ENCODE assay signal across 9 cellular contexts in genomic region chr18:76499596-76500340, GRCh38. TPM values are rescaled to one million over a fixed set of nuclear protein-coding genes. Genes with fewer than 3 reads are reported as not detected.
DNase-seq lines count a peak whose midpoint lies in the region; ATAC-seq, FAIRE-seq and TF ChIP-seq lines count a peak whose summit lies in the region.
"Had no signal": no experiment of that assay in that cellular context is flagged by ENCODE, and none has a peak within 500 bp of the region (broad histone marks: within the 10 kb centered on the region; RNA-seq: fewer than 3 reads in every experiment).

No MANE protein-coding gene starts in this region.

- in situ Hi-C loops in HepG2 (cut with HindIII; ENCODE audit: extremely low pct_ligation_motif_present, low pct_unique_long_range_greater_than_20kb), result no loop called here

- H3K27ac ChIP-seq in naive thymus-derived CD4-positive, alpha-beta T cell (ENCODE audit: low read depth, low read length), result no peak overlapping the region
- no peak overlapping the region for H3K27ac ChIP-seq in upper lobe of left lung
- H3K27ac ChIP-seq in HepG2 (ENCODE audit: extremely low read length, insufficient read depth, low read length), result no peak overlapping the region

- TF ChIP-seq RAD21 in HepG2 (CRISPR knock-in tag; IDR thresholded peaks at IDR 0.05), result no peak

- no peaks in the 10 kb centered on the region for H3K9me3 ChIP-seq in naive thymus-derived CD4-positive, alpha-beta T cell (ENCODE audit: control insufficient read depth in 2 of 3, low read length in 3 of 3)
- no peaks in the 10 kb centered on the region for H3K9me3 ChIP-seq in upper lobe of left lung
- H3K9me3 ChIP-seq in HepG2 (ENCODE audit: low read length), result no peaks in the 10 kb centered on the region

- TF ChIP-seq POLR2A in upper lobe of left lung (IDR thresholded peaks at IDR 0.05), result no peak
- no peak for TF ChIP-seq POLR2A in HepG2 (IDR thresholded peaks at IDR 0.05; ENCODE audit: insufficient read depth in 1 of 2, low read depth in 2 of 2, low read length in 2 of 2)

- ATAC-seq in GM18867 (IDR thresholded peaks at IDR 0.05; ENCODE audit: unreplicated experiment) (peak; percentile 90), HG02610 (IDR thresholded peaks at IDR 0.05; ENCODE audit: unreplicated experiment) (peak; percentile 87), HG03575 (IDR thresholded peaks at IDR 0.05; ENCODE audit: extremely low read depth, insufficient number of reproducible peaks, low FRiP score, unreplicated experiment) (peak; percentile 89), upper lobe of left lung (ENCODE audit: low FRiP score in 2 of 2) (no peak), HepG2 (no peak)
- peak; percentile 35 for ATAC-seq in naive thymus-derived CD4-positive, alpha-beta T cell

- CTCF ChIA-PET in naive thymus-derived CD4-positive, alpha-beta T cell (lab: Charles Lee), result no interaction called here
- CTCF ChIA-PET in HepG2 (lab: Yijun Ruan, JAX; ENCODE audit: low intra/inter-chr PET ratio, low total read pairs), result no interaction called here

- H4K20me1 ChIP-seq in HepG2 (ENCODE audit: insufficient read depth, low read length), result no peaks in the 10 kb centered on the region

- POLR2A ChIA-PET in naive thymus-derived CD4-positive, alpha-beta T cell (lab: Charles Lee), result interaction anchor here (1.2 kb wide), 1 partner anchor 18 kb away, joined by 4 read pairs; no protein-coding TSS in a partner anchor
- POLR2A ChIA-PET in HepG2 (lab: Yijun Ruan, JAX), result no interaction called here

- no peak overlapping the region for H2AFZ ChIP-seq in HepG2 (ENCODE audit: low read length)

- peaks cover 0 to 56% (median 0%) of the 10 kb centered on the region in 5 donors for H3K27me3 Mint-ChIP-seq in naive thymus-derived CD4-positive, alpha-beta T cell

- no peak overlapping the region for H3K9ac ChIP-seq in HepG2 (ENCODE audit: insufficient read depth, low read depth, low read length)

- no peak for FAIRE-seq in HepG2 (lab: Jason Lieb, UNC)

- no TSS peak for BruUV-seq in HepG2 (replicated peaks; lab: Mats Ljungman, UMichigan)

- no peak overlapping the region for H3K4me3 ChIP-seq in naive thymus-derived CD4-positive, alpha-beta T cell (ENCODE audit: low read length)
- H3K4me3 ChIP-seq in upper lobe of left lung (no peak overlapping the region), HepG2 (replicated peaks in 1 of 3; ENCODE audit: insufficient read depth in 1 of 3, low read depth in 2 of 3, low read length in 3 of 3) (no peak overlapping the region)

- no peak overlapping the region for H3K4me2 ChIP-seq in HepG2 (ENCODE audit: low read depth, low read length)

- no peaks in the 10 kb centered on the region for H3K36me3 Mint-ChIP-seq in naive thymus-derived CD4-positive, alpha-beta T cell

- H3K79me2 ChIP-seq in HepG2 (ENCODE audit: insufficient read depth, low read length), result peaks cover 4% of the 10 kb centered on the region

- intact Hi-C loops in naive thymus-derived CD4-positive, alpha-beta T cell (cut with micrococcal nuclease), result loop anchor here in 1 of 2 donors (10.0 kb wide), 1 partner anchor 565 kb away; no protein-coding TSS in a partner anchor
- intact Hi-C loops in HepG2 (cut with micrococcal nuclease; ENCODE audit: unreplicated experiment), result loop anchor here (10.0 kb wide), 1 partner anchor 95 kb away; no protein-coding TSS in a partner anchor

- no peaks in the 10 kb centered on the region for H3K9me3 Mint-ChIP-seq in naive thymus-derived CD4-positive, alpha-beta T cell
- H3K9me3 Mint-ChIP-seq: T-helper 2 cell treated with Interferon-gamma antibody and Interleukin-4, amounts not matched to agents 5 μg/mL and 100 μg/mL, for 36 hours had no signal

- no peaks in the 10 kb centered on the region for H3K4me1 ChIP-seq in naive thymus-derived CD4-positive, alpha-beta T cell (ENCODE audit: control insufficient read depth in 2 of 2, insufficient read depth in 2 of 2, low read length in 2 of 2)
- H3K4me1 ChIP-seq in upper lobe of left lung (peaks cover 0 to 12% (median 4%) of the 10 kb centered on the region in 4 donors), HepG2 (ENCODE audit: insufficient read depth, low read length) (peaks cover 30% of the 10 kb centered on the region)

- no peaks in the 10 kb centered on the region for H3K27me3 ChIP-seq in naive thymus-derived CD4-positive, alpha-beta T cell (ENCODE audit: control insufficient read depth in 2 of 2, insufficient read depth in 2 of 2, low read length in 2 of 2)
- no peaks in the 10 kb centered on the region for H3K27me3 ChIP-seq in upper lobe of left lung
- H3K27me3 ChIP-seq in HepG2 (ENCODE audit: control insufficient read depth in 1 of 2, insufficient read depth in 2 of 2, low read length in 2 of 2), result peaks cover 1 to 6% of the 10 kb centered on the region in 2 experiments; a peak in 2 of 5 replicates

- 65 to 69% methylated on average over 11 of the region's 11 CpGs for WGBS in upper lobe of left lung, 2 donors
- WGBS in HepG2 (ENCODE audit: low lambda C conversion rate), result 59% methylated on average over 11 of the region's 11 CpGs

- H3K27ac Mint-ChIP-seq in naive thymus-derived CD4-positive, alpha-beta T cell, result no peak overlapping the region
- H3K27ac Mint-ChIP-seq: T-helper 2 cell treated with Interferon-gamma antibody and Interleukin-4, amounts not matched to agents 5 μg/mL and 100 μg/mL, for 36 hours had no signal

- no peak for TF ChIP-seq EP300 in upper lobe of left lung (IDR thresholded peaks at IDR 0.05)
- no peak for TF ChIP-seq EP300 in HepG2 (IDR thresholded peaks at IDR 0.05; ENCODE audit: low read depth in 2 of 2, low read length in 2 of 2)
- no peak for TF ChIP-seq EP300 in HepG2 (CRISPR knock-in tag; IDR thresholded peaks at IDR 0.05; ENCODE audit: borderline replicate concordance)

- no peak overlapping the region for H3K4me3 Mint-ChIP-seq in naive thymus-derived CD4-positive, alpha-beta T cell
- H3K4me3 Mint-ChIP-seq: T-helper 2 cell treated with Interferon-gamma antibody and Interleukin-4, amounts not matched to agents 5 μg/mL and 100 μg/mL, for 36 hours had no signal

- no peak for TF ChIP-seq CTCF in upper lobe of left lung (IDR thresholded peaks at IDR 0.05)
- TF ChIP-seq CTCF in HepG2 (CRISPR knock-in tag; IDR thresholded peaks at IDR 0.05), result no peak

- peaks cover 0 to 15% (median 7%) of the 10 kb centered on the region in 7 donors for H3K4me1 Mint-ChIP-seq in naive thymus-derived CD4-positive, alpha-beta T cell

- H3K36me3 ChIP-seq in naive thymus-derived CD4-positive, alpha-beta T cell (ENCODE audit: control insufficient read depth in 2 of 3, insufficient read depth in 3 of 3, low read length in 3 of 3), result no peaks in the 10 kb centered on the region
- H3K36me3 ChIP-seq in upper lobe of left lung (no peaks in the 10 kb centered on the region), HepG2 (replicated peaks in 1 of 2; ENCODE audit: control insufficient read depth in 1 of 2, insufficient read depth in 2 of 2, low read length in 2 of 2) (no peaks in the 10 kb centered on the region)

- DNase-seq in naive thymus-derived CD4-positive, alpha-beta T cell, result no peak
- DNase-seq in upper lobe of left lung, result no peak
- DNase-seq in iPS-NIHi7 (ENCODE audit: extremely low spot score), result no peak
- DNase-seq in HepG2 (ENCODE audit: low spot score), result no peak
- DNase-seq in HuH-7 (ENCODE audit: low spot score), result no peak

TF ChIP-seq in HepG2, 621 proteins besides CTCF, POLR2A, EP300 and RAD21 (continues in another document):
- TF ChIP-seq ZBTB14 (CRISPR knock-in tag; IDR thresholded peaks at IDR 0.05) (no peak), BHLHE40 (IDR thresholded peaks at IDR 0.05; ENCODE audit: low read length) (no peak), ZNF441 (CRISPR knock-in tag; IDR thresholded peaks at IDR 0.05; ENCODE audit: borderline replicate concordance) (no peak)

RNA-seq across cellular contexts. Expression of gene ZNF516, which starts 4.7 kb away (rescaled TPM):
- 10 to 100 TPM in 4 of 5 experiments, 1 to 10 TPM in 1; 1.9 to 60.4 (median 22.6) TPM for total RNA-seq in naive thymus-derived CD4-positive, alpha-beta T cell
- 1 to 10 TPM; 3.5 to 5.4 TPM for polyA plus RNA-seq in naive thymus-derived CD4-positive, alpha-beta T cell
- total RNA-seq in upper lobe of left lung (10 to 100 TPM; 21.9 to 44.3 (median 36.5) TPM), HepG2 (2016; rRNA removed; fragmentation: Illumina TruSeq; extraction: Trizol) (13.7 and 18.7 TPM in 2 replicates)
- total RNA-seq in HepG2 (2016; cell fraction: cytosol; rRNA removed; fragmentation: Illumina TruSeq; extraction: Trizol; ENCODE audit: low read depth), result 8.6 and 8.9 TPM in 2 replicates
- total RNA-seq in HepG2 (2016; cell fraction: insoluble cytoplasmic fraction; rRNA removed; fragmentation: Illumina TruSeq; extraction: Trizol), result 12.1 and 14.0 TPM in 2 replicates
- 13.3 and 14.6 TPM in 2 replicates for total RNA-seq in HepG2 (2016; cell fraction: membrane; rRNA removed; fragmentation: Illumina TruSeq; extraction: Trizol)
- 22.7 and 24.6 TPM in 2 replicates for total RNA-seq in HepG2 (2016; cell fraction: nucleus; rRNA removed; fragmentation: Illumina TruSeq; extraction: Trizol)
- 15.9 and 16.6 TPM in 2 replicates for polyA plus RNA-seq in HepG2 (2011; rRNA removed)
- 7.7 and 8.0 TPM in 2 replicates for polyA plus RNA-seq in HepG2 (2011; cell fraction: cytosol; rRNA removed)
- 47.5 and 64.5 TPM in 2 replicates for polyA plus RNA-seq in HepG2 (2011; cell fraction: nucleus; rRNA removed)
- 17.9 and 19.5 TPM in 2 replicates for polyA plus RNA-seq in HepG2 (2012)
- 0.54 and 1.1 TPM in 2 replicates for polyA plus RNA-seq in HepG2 (2016; cell fraction: cytosol; fragmentation: Illumina TruSeq; extraction: Trizol; ENCODE audit: low read depth)
- polyA plus RNA-seq in HepG2 (2016; cell fraction: insoluble cytoplasmic fraction; fragmentation: Illumina TruSeq; extraction: Trizol; ENCODE audit: low read depth), result 10.2 and 12.1 TPM in 2 replicates
- polyA plus RNA-seq in HepG2 (2016; cell fraction: membrane; fragmentation: Illumina TruSeq; extraction: Trizol; ENCODE audit: low read depth), result 2.0 and 2.4 TPM in 2 replicates
- 27.0 and 28.2 TPM in 2 replicates for polyA plus RNA-seq in HepG2 (2016; cell fraction: nucleus; fragmentation: Illumina TruSeq; extraction: Trizol; ENCODE audit: insufficient read depth, low read depth)
- 0.23 and 36.8 TPM in 2 replicates for polyA minus RNA-seq in HepG2 (2011; rRNA and poly(A)+ RNA removed; ENCODE audit: low replicate concordance)
- polyA minus RNA-seq in HepG2 (2011; cell fraction: cytosol; rRNA and poly(A)+ RNA removed), result 18.4 and 18.5 TPM in 2 replicates
- polyA minus RNA-seq in HepG2 (2011; cell fraction: nucleus; rRNA and poly(A)+ RNA removed), result 61.5 and 68.2 TPM in 2 replicates

Comparison
In these comparisons a context has a peak if more than half of its experiments do, and no peak if none do; other contexts are left out.
1. ATAC-seq: peak in GM18867 (single experiment), HG02610 (single experiment), HG03575 (single experiment) and naive thymus-derived CD4-positive, alpha-beta T cell (single experiment); none in upper lobe of left lung (0 of 2) and HepG2 (single experiment).